12 cellular contexts compared by ENCODE assay signal in genomic region chr15:66886241-66886675, GRCh38.
"Had no signal": no experiment of that assay in that cellular context is flagged by ENCODE, and none has a peak within 500 bp of the region (broad histone marks: within the 10 kb centered on the region; RNA-seq: fewer than 3 reads in every experiment).

No MANE protein-coding gene starts in this region.

- DNase-seq: activated CD4-positive, alpha-beta T cell treated with anti-CD3 and anti-CD28 coated beads for 4 hours; activated CD8-positive, alpha-beta T cell treated with anti-CD3 and anti-CD28 coated beads, Interleukin-2, amount 10 ng/mL, durations not matched to agents 7 days and 5 days; activated naive CD4-positive, alpha-beta T cell treated with Interleukin-2 at 50 U/mL for 16 hours; activated T-cell treated with anti-CD3 and anti-CD28 coated beads for 4 hours; dorsolateral prefrontal cortex; hippocampal formation; kidney; left ventricle myocardium superior; natural killer cell; stimulated activated CD4-positive, alpha-beta T cell treated with anti-CD3 and anti-CD28 coated beads, Interleukin-2, amount 100 ng/mL, for 48 hours had no signal

- H3K27me3 ChIP-seq: dorsolateral prefrontal cortex, neutrophil, tibial nerve had no signal

- H3K27ac ChIP-seq: dorsolateral prefrontal cortex, neutrophil, tibial nerve had no signal

- H3K36me3 ChIP-seq: neutrophil, tibial nerve had no signal

- H3K4me3 ChIP-seq: dorsolateral prefrontal cortex, tibial nerve had no signal
